ENCODE assay signal across 1 cellular context in genomic region chr4:25069014-25069413, GRCh38.
TF ChIP-seq lines count a peak whose summit lies in the region.

No MANE protein-coding gene starts in this region.

TF ChIP-seq in WTC11, 78 proteins besides CTCF, POLR2A, EP300 and RAD21 (continued from another document):
- TF ChIP-seq E2F4 (CRISPR knock-in tag; IDR thresholded peaks at IDR 0.05; ENCODE audit: borderline replicate concordance, low read depth) = no peak
- TF ChIP-seq ZNF232 (CRISPR knock-in tag; IDR thresholded peaks at IDR 0.05) = no peak
- TF ChIP-seq ATF1 (CRISPR knock-in tag; IDR thresholded peaks at IDR 0.05) = no peak
- no peak for TF ChIP-seq ZNF138 (CRISPR knock-in tag; conservative IDR thresholded peaks at IDR 0.05)
- no peak for TF ChIP-seq AFF4 (CRISPR knock-in tag; IDR thresholded peaks at IDR 0.05; ENCODE audit: borderline replicate concordance)
- TF ChIP-seq CREB1 (CRISPR knock-in tag; IDR thresholded peaks at IDR 0.05) = no peak
TF ChIP-seq in WTC11: peak in this region for 0.
